Comparison of ENCODE assay signal across 8 cellular contexts in genomic region chr19:58183822-58184215, GRCh38. TPM values are rescaled to one million over a fixed set of nuclear protein-coding genes. Genes with fewer than 3 reads are reported as not detected.
DNase-seq lines count a peak whose midpoint lies in the region; ATAC-seq lines count a peak whose summit lies in the region.

No MANE protein-coding gene starts in this region.

- peak overlapping the region; percentile 98 for H3K4me3 ChIP-seq in iPS-15b (ENCODE audit: low read depth, low read length)

- H3K36me3 ChIP-seq in iPS-15b (ENCODE audit: control insufficient read depth, insufficient read depth, low read length): peaks cover 15% of the 10 kb centered on the region

- H3K4me1 ChIP-seq in iPS-15b (ENCODE audit: control insufficient read depth, insufficient read depth, low read length): no peaks in the 10 kb centered on the region

- H3K36me3 Mint-ChIP-seq in T-helper 1 cell treated with Interleukin-12 subunit alpha and Interleukin-12 subunit beta and Interleukin-4 antibody, amounts not matched to agents 30 μg/mL and 1 μg/mL, for 36 hours (ENCODE audit: low read depth): peaks cover 51% of the 10 kb centered on the region
- H3K36me3 Mint-ChIP-seq in activated CD4-positive, alpha-beta memory T cell treated with anti-CD3 and anti-CD28 coated beads, Interleukin-2, amount 10 ng/mL, durations not matched to agents 7 days and 5 days (ENCODE audit: low read depth): peaks cover 74% of the 10 kb centered on the region

- H3K9me3 ChIP-seq in iPS-15b (ENCODE audit: control insufficient read depth, insufficient read depth, low read length): peaks cover 4% of the 10 kb centered on the region

- CTCF ChIA-PET in activated CD4-positive, alpha-beta memory T cell treated with anti-CD3 and anti-CD28 coated beads, Interleukin-2, amount 10 ng/mL, durations not matched to agents 7 days and 5 days (lab: Charles Lee): interaction anchor here (0.5 to 1.7 kb wide), 2 partner anchors 173 to 336 kb away, joined by 3 to 8 read pairs; partner anchors contain the start of gene ZBTB45

- no peak for ATAC-seq in activated CD4-positive, CD25-positive, alpha-beta regulatory T cell treated with anti-CD3 and anti-CD28 coated beads, Interleukin-2, amount 50 U/mL, for 24 hours
- ATAC-seq in HG02938 (IDR thresholded peaks at IDR 0.05; ENCODE audit: unreplicated experiment): no peak

- peaks cover 12% of the 10 kb centered on the region for H3K4me1 Mint-ChIP-seq in T-helper 1 cell treated with Interleukin-12 subunit alpha and Interleukin-12 subunit beta and Interleukin-4 antibody, amounts not matched to agents 30 μg/mL and 1 μg/mL, for 36 hours (ENCODE audit: low read depth)
- peaks cover 21% of the 10 kb centered on the region for H3K4me1 Mint-ChIP-seq in activated CD4-positive, alpha-beta memory T cell treated with anti-CD3 and anti-CD28 coated beads, Interleukin-2, amount 10 ng/mL, durations not matched to agents 7 days and 5 days

- peaks cover 55% of the 10 kb centered on the region for H3K9me3 Mint-ChIP-seq in T-helper 1 cell treated with Interleukin-12 subunit alpha and Interleukin-12 subunit beta and Interleukin-4 antibody, amounts not matched to agents 30 μg/mL and 1 μg/mL, for 36 hours
- H3K9me3 Mint-ChIP-seq in activated CD4-positive, alpha-beta memory T cell treated with anti-CD3 and anti-CD28 coated beads, Interleukin-2, amount 10 ng/mL, durations not matched to agents 7 days and 5 days: peaks cover 40% of the 10 kb centered on the region

- DNase-seq in T-helper 1 cell (no peak), substantia nigra (lab: John Stamatoyannopoulos, UW) (peak in 2 of 49 donors; percentile 5 to 9)
- DNase-seq in activated CD4-positive, alpha-beta memory T cell treated with anti-CD3 and anti-CD28 coated beads, Interleukin-2, amount 10 ng/mL, durations not matched to agents 7 days and 5 days: no peak
- DNase-seq in stimulated activated CD4-positive, alpha-beta T cell treated with anti-CD3 and anti-CD28 coated beads, Interleukin-4, amount 100 ng/mL, for 4 hours: no peak

- POLR2A ChIA-PET in activated CD4-positive, alpha-beta memory T cell treated with anti-CD3 and anti-CD28 coated beads, Interleukin-2, amount 10 ng/mL, durations not matched to agents 7 days and 5 days (lab: Charles Lee): interaction anchor here (0.6 to 2.6 kb wide), 32 partner anchors 10 to 833 kb away, joined by 3 to 22 read pairs (median 5); partner anchors contain the start of genes RPS5, ZBTB45, ZNF134 and ZNF135

- no peaks in the 10 kb centered on the region for H3K27me3 ChIP-seq in iPS-15b (ENCODE audit: control insufficient read depth, insufficient read depth, low read length)

- no peaks in the 10 kb centered on the region for H3K27me3 Mint-ChIP-seq in T-helper 1 cell treated with Interleukin-12 subunit alpha and Interleukin-12 subunit beta and Interleukin-4 antibody, amounts not matched to agents 30 μg/mL and 1 μg/mL, for 36 hours (ENCODE audit: low read depth)
- no peaks in the 10 kb centered on the region for H3K27me3 Mint-ChIP-seq in activated CD4-positive, alpha-beta memory T cell treated with anti-CD3 and anti-CD28 coated beads, Interleukin-2, amount 10 ng/mL, durations not matched to agents 7 days and 5 days

- peak overlapping the region; percentile 93 for H3K4me3 Mint-ChIP-seq in T-helper 1 cell treated with Interleukin-12 subunit alpha and Interleukin-12 subunit beta and Interleukin-4 antibody, amounts not matched to agents 30 μg/mL and 1 μg/mL, for 36 hours
- peak overlapping the region; percentile 89 for H3K4me3 Mint-ChIP-seq in activated CD4-positive, alpha-beta memory T cell treated with anti-CD3 and anti-CD28 coated beads, Interleukin-2, amount 10 ng/mL, durations not matched to agents 7 days and 5 days

- H3K27ac Mint-ChIP-seq in T-helper 1 cell treated with Interleukin-12 subunit alpha and Interleukin-12 subunit beta and Interleukin-4 antibody, amounts not matched to agents 30 μg/mL and 1 μg/mL, for 36 hours: peak overlapping the region; percentile 99
- H3K27ac Mint-ChIP-seq in activated CD4-positive, alpha-beta memory T cell treated with anti-CD3 and anti-CD28 coated beads, Interleukin-2, amount 10 ng/mL, durations not matched to agents 7 days and 5 days: peak overlapping the region; percentile 99

- peak overlapping the region; percentile 99 for H3K27ac ChIP-seq in substantia nigra (ENCODE audit: low read depth, low read length, poor library complexity, severe bottlenecking)

- H3K9ac ChIP-seq in iPS-15b (ENCODE audit: low read depth, low read length): peak overlapping the region; percentile 90

RNA-seq across cellular contexts. Expression of gene ZNF274, which starts 1.0 kb away (rescaled TPM):
- 10 to 100 TPM; 27.0 to 29.2 TPM for total RNA-seq in activated CD4-positive, alpha-beta memory T cell treated with anti-CD3 and anti-CD28 coated beads, Interleukin-2, amount 10 ng/mL, durations not matched to agents 7 days and 5 days

RNA-seq across cellular contexts. Expression of gene ZNF329, which starts 33.2 kb away (rescaled TPM):
- total RNA-seq in activated CD4-positive, alpha-beta memory T cell treated with anti-CD3 and anti-CD28 coated beads, Interleukin-2, amount 10 ng/mL, durations not matched to agents 7 days and 5 days: 1 to 10 TPM; 4.5 to 4.6 TPM

RNA-seq across cellular contexts. Expression of gene ZNF544, which starts 44.9 kb away (rescaled TPM):
- 10 to 100 TPM; 47.5 to 50.0 TPM for total RNA-seq in activated CD4-positive, alpha-beta memory T cell treated with anti-CD3 and anti-CD28 coated beads, Interleukin-2, amount 10 ng/mL, durations not matched to agents 7 days and 5 days
